1 cellular context compared by ENCODE assay signal in the genomic region with DNA sequence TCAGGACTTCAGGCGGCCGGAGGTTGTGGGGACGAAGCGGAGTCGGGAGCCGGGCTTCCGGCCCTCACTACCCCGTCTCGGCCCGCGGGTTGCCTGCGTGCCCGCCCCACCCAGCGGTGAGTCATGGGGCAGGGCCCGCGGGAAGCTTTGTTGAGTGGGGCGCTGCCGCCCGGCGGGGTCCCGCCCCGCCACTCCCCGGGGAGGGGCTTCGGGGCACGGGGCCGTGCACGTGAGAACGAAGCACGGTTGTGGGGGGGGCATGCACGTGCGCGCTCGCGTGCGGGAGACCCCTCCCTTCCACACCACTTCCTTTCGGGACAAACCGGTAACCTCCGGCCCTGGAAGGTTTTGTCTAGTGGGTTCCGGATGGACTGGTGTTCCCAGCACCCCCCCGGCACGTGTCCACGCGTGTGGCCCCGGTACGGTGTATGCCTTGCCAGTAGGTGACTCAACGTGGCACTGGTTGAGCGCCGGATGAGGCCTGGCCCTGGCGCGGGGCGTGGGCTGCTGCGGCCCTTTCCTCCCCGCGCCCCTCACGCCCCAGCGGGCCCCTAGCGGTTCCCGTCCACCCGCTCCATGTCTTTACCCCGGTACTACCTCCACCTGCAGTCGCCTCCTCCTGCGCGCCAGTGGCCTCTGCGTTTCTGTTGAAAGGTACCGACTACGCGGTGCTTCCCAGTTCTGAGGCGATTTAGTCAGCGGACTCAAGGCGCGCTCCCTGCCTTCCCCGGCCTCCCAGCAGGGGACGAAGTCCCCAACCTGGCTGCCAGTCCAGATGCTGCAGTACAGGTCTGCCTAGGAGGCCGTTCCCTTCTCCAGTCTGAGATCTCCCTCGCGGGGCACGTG.
A peak's percentile ranks its signal among the peaks of the same experiment; 100 is the strongest.
TF ChIP-seq lines count a peak whose summit lies in the region.

No MANE protein-coding gene starts in this region.

TF ChIP-seq in A549, 52 proteins besides CTCF, POLR2A, EP300 and RAD21:
- no peak for TF ChIP-seq RCOR1 (IDR thresholded peaks at IDR 0.05; ENCODE audit: low read depth, low read length)
- TF ChIP-seq CHD2 (IDR thresholded peaks at IDR 0.05; ENCODE audit: low read length, partially characterized antibody): no peak
- no peak for TF ChIP-seq ESRRA (IDR thresholded peaks at IDR 0.05; ENCODE audit: borderline replicate concordance, low read length)
- no peak for TF ChIP-seq RFX5 (IDR thresholded peaks at IDR 0.05)
- TF ChIP-seq, protein P1, sequence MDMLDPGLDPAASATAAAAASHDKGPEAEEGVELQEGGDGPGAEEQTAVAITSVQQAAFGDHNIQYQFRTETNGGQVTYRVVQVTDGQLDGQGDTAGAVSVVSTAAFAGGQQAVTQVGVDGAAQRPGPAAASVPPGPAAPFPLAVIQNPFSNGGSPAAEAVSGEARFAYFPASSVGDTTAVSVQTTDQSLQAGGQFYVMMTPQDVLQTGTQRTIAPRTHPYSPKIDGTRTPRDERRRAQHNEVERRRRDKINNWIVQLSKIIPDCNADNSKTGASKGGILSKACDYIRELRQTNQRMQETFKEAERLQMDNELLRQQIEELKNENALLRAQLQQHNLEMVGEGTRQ (IDR thresholded peaks at IDR 0.05): peak; percentile 51
- TF ChIP-seq, protein P2, sequence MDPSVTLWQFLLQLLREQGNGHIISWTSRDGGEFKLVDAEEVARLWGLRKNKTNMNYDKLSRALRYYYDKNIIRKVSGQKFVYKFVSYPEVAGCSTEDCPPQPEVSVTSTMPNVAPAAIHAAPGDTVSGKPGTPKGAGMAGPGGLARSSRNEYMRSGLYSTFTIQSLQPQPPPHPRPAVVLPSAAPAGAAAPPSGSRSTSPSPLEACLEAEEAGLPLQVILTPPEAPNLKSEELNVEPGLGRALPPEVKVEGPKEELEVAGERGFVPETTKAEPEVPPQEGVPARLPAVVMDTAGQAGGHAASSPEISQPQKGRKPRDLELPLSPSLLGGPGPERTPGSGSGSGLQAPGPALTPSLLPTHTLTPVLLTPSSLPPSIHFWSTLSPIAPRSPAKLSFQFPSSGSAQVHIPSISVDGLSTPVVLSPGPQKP (IDR thresholded peaks at IDR 0.05; ENCODE audit: low read depth, low read length): no peak
- no peak for TF ChIP-seq ZFP36 (IDR thresholded peaks at IDR 0.05; ENCODE audit: borderline replicate concordance, partially characterized antibody)
- TF ChIP-seq FOSB (CRISPR knock-in tag; IDR thresholded peaks at IDR 0.05): no peak
- peak; percentile 73; the same call in 1 of the 2 replicates for TF ChIP-seq HOXB5 (CRISPR knock-in tag; IDR thresholded peaks at IDR 0.05)
- TF ChIP-seq, protein P3, sequence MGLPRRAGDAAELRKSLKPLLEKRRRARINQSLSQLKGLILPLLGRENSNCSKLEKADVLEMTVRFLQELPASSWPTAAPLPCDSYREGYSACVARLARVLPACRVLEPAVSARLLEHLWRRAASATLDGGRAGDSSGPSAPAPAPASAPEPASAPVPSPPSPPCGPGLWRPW (IDR thresholded peaks at IDR 0.05): no peak
- TF ChIP-seq NFE2L2 (conservative IDR thresholded peaks at IDR 0.05; ENCODE audit: low read length): no peak
- TF ChIP-seq SREBF2 (IDR thresholded peaks at IDR 0.05): no peak
- peak; percentile 30 to 73; a peak in 2 of 5 replicates for TF ChIP-seq JUN (IDR thresholded peaks at IDR 0.05)
- no peak for TF ChIP-seq RARB (CRISPR knock-in tag; IDR thresholded peaks at IDR 0.05)
- no peak for TF ChIP-seq HOXA7 (CRISPR knock-in tag; IDR thresholded peaks at IDR 0.05)
- TF ChIP-seq NPAS2 (CRISPR knock-in tag; IDR thresholded peaks at IDR 0.05; ENCODE audit: borderline replicate concordance): peak; percentile 99
- TF ChIP-seq, protein P4, sequence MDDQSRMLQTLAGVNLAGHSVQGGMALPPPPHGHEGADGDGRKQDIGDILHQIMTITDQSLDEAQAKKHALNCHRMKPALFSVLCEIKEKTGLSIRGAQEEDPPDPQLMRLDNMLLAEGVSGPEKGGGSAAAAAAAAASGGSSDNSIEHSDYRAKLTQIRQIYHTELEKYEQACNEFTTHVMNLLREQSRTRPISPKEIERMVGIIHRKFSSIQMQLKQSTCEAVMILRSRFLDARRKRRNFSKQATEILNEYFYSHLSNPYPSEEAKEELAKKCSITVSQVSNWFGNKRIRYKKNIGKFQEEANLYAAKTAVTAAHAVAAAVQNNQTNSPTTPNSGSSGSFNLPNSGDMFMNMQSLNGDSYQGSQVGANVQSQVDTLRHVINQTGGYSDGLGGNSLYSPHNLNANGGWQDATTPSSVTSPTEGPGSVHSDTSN (IDR thresholded peaks at IDR 0.05): no peak
- no peak for TF ChIP-seq ZNF302 (CRISPR knock-in tag; IDR thresholded peaks at IDR 0.05)
- no peak for TF ChIP-seq KDM5A (IDR thresholded peaks at IDR 0.05)
- no peak for TF ChIP-seq ZSCAN20 (CRISPR knock-in tag; IDR thresholded peaks at IDR 0.05)
- TF ChIP-seq POLR2AphosphoS2 (conservative IDR thresholded peaks at IDR 0.05; ENCODE audit: low read length): no peak
- TF ChIP-seq HOXB13 (CRISPR knock-in tag; IDR thresholded peaks at IDR 0.05; ENCODE audit: low read depth): no peak
- 0 out of 2 replicates have a peak, but pooled peaks have one; percentile 11 for TF ChIP-seq PHF8 (IDR thresholded peaks at IDR 0.05; ENCODE audit: borderline replicate concordance, low read depth)
- TF ChIP-seq, protein P5, sequence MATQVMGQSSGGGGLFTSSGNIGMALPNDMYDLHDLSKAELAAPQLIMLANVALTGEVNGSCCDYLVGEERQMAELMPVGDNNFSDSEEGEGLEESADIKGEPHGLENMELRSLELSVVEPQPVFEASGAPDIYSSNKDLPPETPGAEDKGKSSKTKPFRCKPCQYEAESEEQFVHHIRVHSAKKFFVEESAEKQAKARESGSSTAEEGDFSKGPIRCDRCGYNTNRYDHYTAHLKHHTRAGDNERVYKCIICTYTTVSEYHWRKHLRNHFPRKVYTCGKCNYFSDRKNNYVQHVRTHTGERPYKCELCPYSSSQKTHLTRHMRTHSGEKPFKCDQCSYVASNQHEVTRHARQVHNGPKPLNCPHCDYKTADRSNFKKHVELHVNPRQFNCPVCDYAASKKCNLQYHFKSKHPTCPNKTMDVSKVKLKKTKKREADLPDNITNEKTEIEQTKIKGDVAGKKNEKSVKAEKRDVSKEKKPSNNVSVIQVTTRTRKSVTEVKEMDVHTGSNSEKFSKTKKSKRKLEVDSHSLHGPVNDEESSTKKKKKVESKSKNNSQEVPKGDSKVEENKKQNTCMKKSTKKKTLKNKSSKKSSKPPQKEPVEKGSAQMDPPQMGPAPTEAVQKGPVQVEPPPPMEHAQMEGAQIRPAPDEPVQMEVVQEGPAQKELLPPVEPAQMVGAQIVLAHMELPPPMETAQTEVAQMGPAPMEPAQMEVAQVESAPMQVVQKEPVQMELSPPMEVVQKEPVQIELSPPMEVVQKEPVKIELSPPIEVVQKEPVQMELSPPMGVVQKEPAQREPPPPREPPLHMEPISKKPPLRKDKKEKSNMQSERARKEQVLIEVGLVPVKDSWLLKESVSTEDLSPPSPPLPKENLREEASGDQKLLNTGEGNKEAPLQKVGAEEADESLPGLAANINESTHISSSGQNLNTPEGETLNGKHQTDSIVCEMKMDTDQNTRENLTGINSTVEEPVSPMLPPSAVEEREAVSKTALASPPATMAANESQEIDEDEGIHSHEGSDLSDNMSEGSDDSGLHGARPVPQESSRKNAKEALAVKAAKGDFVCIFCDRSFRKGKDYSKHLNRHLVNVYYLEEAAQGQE (IDR thresholded peaks at IDR 0.05): no peak
- peak; percentile 97 for TF ChIP-seq BHLHE40 (IDR thresholded peaks at IDR 0.05; ENCODE audit: low read depth, low read length)
- no peak for TF ChIP-seq CBX8 (IDR thresholded peaks at IDR 0.05)
- no peak for TF ChIP-seq EHF (CRISPR knock-in tag; IDR thresholded peaks at IDR 0.05)
- TF ChIP-seq, protein P6, sequence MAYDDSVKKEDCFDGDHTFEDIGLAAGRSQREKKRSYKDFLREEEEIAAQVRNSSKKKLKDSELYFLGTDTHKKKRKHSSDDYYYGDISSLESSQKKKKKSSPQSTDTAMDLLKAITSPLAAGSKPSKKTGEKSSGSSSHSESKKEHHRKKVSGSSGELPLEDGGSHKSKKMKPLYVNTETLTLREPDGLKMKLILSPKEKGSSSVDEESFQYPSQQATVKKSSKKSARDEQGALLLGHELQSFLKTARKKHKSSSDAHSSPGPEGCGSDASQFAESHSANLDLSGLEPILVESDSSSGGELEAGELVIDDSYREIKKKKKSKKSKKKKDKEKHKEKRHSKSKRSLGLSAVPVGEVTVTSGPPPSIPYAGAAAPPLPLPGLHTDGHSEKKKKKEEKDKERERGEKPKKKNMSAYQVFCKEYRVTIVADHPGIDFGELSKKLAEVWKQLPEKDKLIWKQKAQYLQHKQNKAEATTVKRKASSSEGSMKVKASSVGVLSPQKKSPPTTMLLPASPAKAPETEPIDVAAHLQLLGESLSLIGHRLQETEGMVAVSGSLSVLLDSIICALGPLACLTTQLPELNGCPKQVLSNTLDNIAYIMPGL (CRISPR knock-in tag; IDR thresholded peaks at IDR 0.05; ENCODE audit: borderline replicate concordance): no peak
- TF ChIP-seq TP53 (CRISPR knock-in tag; IDR thresholded peaks at IDR 0.05): no peak
- TF ChIP-seq HDAC2 (IDR thresholded peaks at IDR 0.05): no peak
- TF ChIP-seq CHD4 (IDR thresholded peaks at IDR 0.05; ENCODE audit: borderline replicate concordance): no peak
- TF ChIP-seq, protein P7, sequence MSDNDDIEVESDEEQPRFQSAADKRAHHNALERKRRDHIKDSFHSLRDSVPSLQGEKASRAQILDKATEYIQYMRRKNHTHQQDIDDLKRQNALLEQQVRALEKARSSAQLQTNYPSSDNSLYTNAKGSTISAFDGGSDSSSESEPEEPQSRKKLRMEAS (IDR thresholded peaks at IDR 0.05): peak; percentile 99
- TF ChIP-seq GATA3 (IDR thresholded peaks at IDR 0.05; ENCODE audit: borderline replicate concordance): peak; percentile 64; the same call in 1 of the 2 replicates
- TF ChIP-seq, protein P8, sequence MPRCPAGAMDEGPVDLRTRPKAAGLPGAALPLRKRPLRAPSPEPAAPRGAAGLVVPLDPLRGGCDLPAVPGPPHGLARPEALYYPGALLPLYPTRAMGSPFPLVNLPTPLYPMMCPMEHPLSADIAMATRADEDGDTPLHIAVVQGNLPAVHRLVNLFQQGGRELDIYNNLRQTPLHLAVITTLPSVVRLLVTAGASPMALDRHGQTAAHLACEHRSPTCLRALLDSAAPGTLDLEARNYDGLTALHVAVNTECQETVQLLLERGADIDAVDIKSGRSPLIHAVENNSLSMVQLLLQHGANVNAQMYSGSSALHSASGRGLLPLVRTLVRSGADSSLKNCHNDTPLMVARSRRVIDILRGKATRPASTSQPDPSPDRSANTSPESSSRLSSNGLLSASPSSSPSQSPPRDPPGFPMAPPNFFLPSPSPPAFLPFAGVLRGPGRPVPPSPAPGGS (IDR thresholded peaks at IDR 0.05): peak; percentile 42; the same call in 1 of the 3 replicates
- TF ChIP-seq FOSL2 (IDR thresholded peaks at IDR 0.05): peak; percentile 73
- peak; percentile 96 for TF ChIP-seq FOSL2 (CRISPR knock-in tag; IDR thresholded peaks at IDR 0.05)
- TF ChIP-seq HEYL (CRISPR knock-in tag; IDR thresholded peaks at IDR 0.05): no peak
- TF ChIP-seq MAZ (IDR thresholded peaks at IDR 0.05; ENCODE audit: borderline replicate concordance, low read depth, low read length): no peak
- no peak for TF ChIP-seq KDM1A (IDR thresholded peaks at IDR 0.05; ENCODE audit: low read depth)
- TF ChIP-seq, protein P9, sequence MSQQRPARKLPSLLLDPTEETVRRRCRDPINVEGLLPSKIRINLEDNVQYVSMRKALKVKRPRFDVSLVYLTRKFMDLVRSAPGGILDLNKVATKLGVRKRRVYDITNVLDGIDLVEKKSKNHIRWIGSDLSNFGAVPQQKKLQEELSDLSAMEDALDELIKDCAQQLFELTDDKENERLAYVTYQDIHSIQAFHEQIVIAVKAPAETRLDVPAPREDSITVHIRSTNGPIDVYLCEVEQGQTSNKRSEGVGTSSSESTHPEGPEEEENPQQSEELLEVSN (IDR thresholded peaks at IDR 0.05; ENCODE audit: borderline replicate concordance, low read depth): no peak; the same call in 1 of the 2 replicates
- no peak for TF ChIP-seq CEBPB (IDR thresholded peaks at IDR 0.05)
- TF ChIP-seq SMC3 (IDR thresholded peaks at IDR 0.05): no peak
- no peak for TF ChIP-seq MAFK (IDR thresholded peaks at IDR 0.05; ENCODE audit: partially characterized antibody)
- no peak for TF ChIP-seq NR3C1 (IDR thresholded peaks at IDR 0.05)
- no peak for TF ChIP-seq CBX2 (IDR thresholded peaks at IDR 0.05; ENCODE audit: borderline replicate concordance, low read depth)
- TF ChIP-seq MYC (IDR thresholded peaks at IDR 0.05; ENCODE audit: borderline replicate concordance, low read length): peak; percentile 92
- no peak for TF ChIP-seq TFCP2L1 (CRISPR knock-in tag; IDR thresholded peaks at IDR 0.05)
- TF ChIP-seq, protein P10, sequence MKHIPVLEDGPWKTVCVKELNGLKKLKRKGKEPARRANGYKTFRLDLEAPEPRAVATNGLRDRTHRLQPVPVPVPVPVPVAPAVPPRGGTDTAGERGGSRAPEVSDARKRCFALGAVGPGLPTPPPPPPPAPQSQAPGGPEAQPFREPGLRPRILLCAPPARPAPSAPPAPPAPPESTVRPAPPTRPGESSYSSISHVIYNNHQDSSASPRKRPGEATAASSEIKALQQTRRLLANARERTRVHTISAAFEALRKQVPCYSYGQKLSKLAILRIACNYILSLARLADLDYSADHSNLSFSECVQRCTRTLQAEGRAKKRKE (CRISPR knock-in tag; IDR thresholded peaks at IDR 0.05; ENCODE audit: low read depth): peak; percentile 58; the same call in 1 of the 2 replicates
- TF ChIP-seq FOXS1 (CRISPR knock-in tag; IDR thresholded peaks at IDR 0.05): no peak
- no peak for TF ChIP-seq RNF2 (IDR thresholded peaks at IDR 0.05; ENCODE audit: borderline replicate concordance, low read depth)
- peak; percentile 52 for TF ChIP-seq JUNB (IDR thresholded peaks at IDR 0.05)
- TF ChIP-seq ZC3H11A (IDR thresholded peaks at IDR 0.05): no peak
- no peak for TF ChIP-seq EHMT2 (IDR thresholded peaks at IDR 0.05; ENCODE audit: low read depth)
